1 cellular context compared by ENCODE assay signal in the genomic region with DNA sequence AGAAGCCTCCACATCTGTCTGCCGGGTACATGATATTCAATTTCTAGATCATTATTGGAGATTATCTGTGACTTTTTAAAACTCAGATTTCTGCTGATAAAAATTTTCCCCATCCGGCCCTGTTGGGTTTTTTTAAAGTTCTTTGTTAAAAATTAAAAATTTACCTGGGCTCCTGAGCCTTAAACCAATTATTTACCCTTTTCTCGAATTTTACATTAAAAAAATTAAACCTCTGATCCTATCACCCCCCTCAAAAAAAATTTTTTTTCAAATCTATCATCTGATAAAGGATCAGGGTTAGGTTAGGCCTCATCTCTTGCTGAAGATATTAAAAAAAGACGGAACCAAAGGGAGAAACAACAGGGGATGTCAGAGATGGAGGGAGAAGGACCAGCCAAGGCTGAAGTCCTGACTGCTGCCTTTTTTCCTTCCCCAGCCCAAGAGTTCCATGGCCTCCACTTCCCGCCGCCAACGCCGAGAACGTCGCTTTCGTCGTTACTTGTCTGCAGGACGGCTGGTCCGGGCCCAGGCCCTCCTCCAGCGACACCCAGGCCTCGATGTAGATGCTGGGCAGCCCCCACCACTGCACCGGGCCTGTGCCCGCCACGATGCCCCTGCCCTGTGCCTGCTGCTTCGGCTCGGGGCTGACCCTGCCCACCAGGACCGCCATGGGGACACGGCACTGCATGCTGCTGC.
TF ChIP-seq lines count a peak whose summit lies in the region.

No MANE protein-coding gene starts in this region.

TF ChIP-seq in K562, 482 proteins besides CTCF, POLR2A, EP300 and RAD21 (continued from another document and continues in another):
- TF ChIP-seq, protein P1, sequence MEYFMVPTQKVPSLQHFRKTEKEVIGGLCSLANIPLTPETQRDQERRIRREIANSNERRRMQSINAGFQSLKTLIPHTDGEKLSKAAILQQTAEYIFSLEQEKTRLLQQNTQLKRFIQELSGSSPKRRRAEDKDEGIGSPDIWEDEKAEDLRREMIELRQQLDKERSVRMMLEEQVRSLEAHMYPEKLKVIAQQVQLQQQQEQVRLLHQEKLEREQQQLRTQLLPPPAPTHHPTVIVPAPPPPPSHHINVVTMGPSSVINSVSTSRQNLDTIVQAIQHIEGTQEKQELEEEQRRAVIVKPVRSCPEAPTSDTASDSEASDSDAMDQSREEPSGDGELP (CRISPR knock-in tag; IDR thresholded peaks at IDR 0.05; ENCODE audit: borderline replicate concordance) = peak; percentile 87
- TF ChIP-seq NEUROD1 (IDR thresholded peaks at IDR 0.05; ENCODE audit: borderline replicate concordance, low read depth, low read length, partially characterized antibody) (no peak), ZNF124 (CRISPR knock-in tag; IDR thresholded peaks at IDR 0.05) (no peak), TAF15 (IDR thresholded peaks at IDR 0.05; ENCODE audit: low read depth, low read length) (no peak), NFRKB (IDR thresholded peaks at IDR 0.05; ENCODE audit: low read depth) (peak; percentile 30; the same call in 1 of the 2 replicates), ZNF253 (CRISPR knock-in tag; conservative IDR thresholded peaks at IDR 0.05) (no peak), ZNF143 (CRISPR knock-in tag; IDR thresholded peaks at IDR 0.05) (no peak), GTF2E2 (tag; IDR thresholded peaks at IDR 0.05) (peak; percentile 94), ZNF121 (CRISPR knock-in tag; conservative IDR thresholded peaks at IDR 0.05) (no peak), HMGN3 (IDR thresholded peaks at IDR 0.05; ENCODE audit: borderline replicate concordance, extremely low read depth, insufficient read length, low read depth, low read length) (no peak), GABPA (tag; conservative IDR thresholded peaks at IDR 0.05; ENCODE audit: low read depth) (peak; percentile 85; the same call in 1 of the 2 replicates), ZNF644 (tag; IDR thresholded peaks at IDR 0.05; ENCODE audit: low read depth) (0 out of 2 replicates have a peak, but pooled peaks have one; percentile 70), RBM39 (optimal IDR thresholded peaks at IDR 0.05; ENCODE audit: low read depth, low read length) (no peak), BHLHE40 (IDR thresholded peaks at IDR 0.05; ENCODE audit: low read length) (no peak), ZC3H4 (CRISPR knock-in tag; IDR thresholded peaks at IDR 0.05; ENCODE audit: borderline replicate concordance) (no peak), ZNF444 (CRISPR knock-in tag; IDR thresholded peaks at IDR 0.05) (no peak), GABPB2 (CRISPR knock-in tag; conservative IDR thresholded peaks at IDR 0.05) (no peak), PRPF4 (IDR thresholded peaks at IDR 0.05; ENCODE audit: insufficient read depth, low read depth, low read length, poor library complexity, severe bottlenecking) (no peak), NFYB (IDR thresholded peaks at IDR 0.05; ENCODE audit: extremely low read depth, insufficient read length) (no peak), RBM34 (IDR thresholded peaks at IDR 0.05; ENCODE audit: borderline replicate concordance, insufficient read depth, low read length) (no peak), ILF3 (IDR thresholded peaks at IDR 0.05; ENCODE audit: borderline replicate concordance) (no peak), TEAD4 (IDR thresholded peaks at IDR 0.05; ENCODE audit: low read length) (0 out of 2 replicates have a peak, but pooled peaks have one; percentile 0), TEAD4 (CRISPR knock-in tag; IDR thresholded peaks at IDR 0.05; ENCODE audit: borderline replicate concordance) (no peak), SRSF9 (IDR thresholded peaks at IDR 0.05; ENCODE audit: borderline replicate concordance, low read depth, low read length) (no peak), ELF1 (tag; IDR thresholded peaks at IDR 0.05) (0 out of 2 replicates have a peak, but pooled peaks have one; percentile 23), MAZ (CRISPR knock-in tag; conservative IDR thresholded peaks at IDR 0.05 in 1 of 2, IDR thresholded peaks at IDR 0.05 in 1 of 2) (0 out of 4 replicates have a peak, but pooled peaks of 1 of the 2 experiments have one; percentile 15)
- TF ChIP-seq, protein P2, sequence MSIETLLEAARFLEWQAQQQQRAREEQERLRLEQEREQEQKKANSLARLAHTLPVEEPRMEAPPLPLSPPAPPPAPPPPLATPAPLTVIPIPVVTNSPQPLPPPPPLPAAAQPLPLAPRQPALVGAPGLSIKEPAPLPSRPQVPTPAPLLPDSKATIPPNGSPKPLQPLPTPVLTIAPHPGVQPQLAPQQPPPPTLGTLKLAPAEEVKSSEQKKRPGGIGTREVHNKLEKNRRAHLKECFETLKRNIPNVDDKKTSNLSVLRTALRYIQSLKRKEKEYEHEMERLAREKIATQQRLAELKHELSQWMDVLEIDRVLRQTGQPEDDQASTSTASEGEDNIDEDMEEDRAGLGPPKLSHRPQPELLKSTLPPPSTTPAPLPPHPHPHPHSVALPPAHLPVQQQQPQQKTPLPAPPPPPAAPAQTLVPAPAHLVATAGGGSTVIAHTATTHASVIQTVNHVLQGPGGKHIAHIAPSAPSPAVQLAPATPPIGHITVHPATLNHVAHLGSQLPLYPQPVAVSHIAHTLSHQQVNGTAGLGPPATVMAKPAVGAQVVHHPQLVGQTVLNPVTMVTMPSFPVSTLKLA (conservative IDR thresholded peaks at IDR 0.05) = 0 out of 4 replicates have a peak, but pooled peaks of 1 of the 2 experiments have one; percentile 12
- TF ChIP-seq, protein P3, sequence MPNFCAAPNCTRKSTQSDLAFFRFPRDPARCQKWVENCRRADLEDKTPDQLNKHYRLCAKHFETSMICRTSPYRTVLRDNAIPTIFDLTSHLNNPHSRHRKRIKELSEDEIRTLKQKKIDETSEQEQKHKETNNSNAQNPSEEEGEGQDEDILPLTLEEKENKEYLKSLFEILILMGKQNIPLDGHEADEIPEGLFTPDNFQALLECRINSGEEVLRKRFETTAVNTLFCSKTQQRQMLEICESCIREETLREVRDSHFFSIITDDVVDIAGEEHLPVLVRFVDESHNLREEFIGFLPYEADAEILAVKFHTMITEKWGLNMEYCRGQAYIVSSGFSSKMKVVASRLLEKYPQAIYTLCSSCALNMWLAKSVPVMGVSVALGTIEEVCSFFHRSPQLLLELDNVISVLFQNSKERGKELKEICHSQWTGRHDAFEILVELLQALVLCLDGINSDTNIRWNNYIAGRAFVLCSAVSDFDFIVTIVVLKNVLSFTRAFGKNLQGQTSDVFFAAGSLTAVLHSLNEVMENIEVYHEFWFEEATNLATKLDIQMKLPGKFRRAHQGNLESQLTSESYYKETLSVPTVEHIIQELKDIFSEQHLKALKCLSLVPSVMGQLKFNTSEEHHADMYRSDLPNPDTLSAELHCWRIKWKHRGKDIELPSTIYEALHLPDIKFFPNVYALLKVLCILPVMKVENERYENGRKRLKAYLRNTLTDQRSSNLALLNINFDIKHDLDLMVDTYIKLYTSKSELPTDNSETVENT (CRISPR knock-in tag; IDR thresholded peaks at IDR 0.05) = peak; percentile 66; the same call in 1 of the 2 replicates
- TF ChIP-seq, protein P4, sequence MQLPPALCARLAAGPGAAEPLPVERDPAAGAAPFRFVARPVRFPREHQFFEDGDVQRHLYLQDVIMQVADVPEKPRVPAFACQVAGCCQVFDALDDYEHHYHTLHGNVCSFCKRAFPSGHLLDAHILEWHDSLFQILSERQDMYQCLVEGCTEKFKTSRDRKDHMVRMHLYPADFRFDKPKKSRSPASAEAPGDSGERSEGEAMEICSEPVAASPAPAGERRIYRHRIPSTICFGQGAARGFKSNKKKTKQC (CRISPR knock-in tag; IDR thresholded peaks at IDR 0.05) = peak; percentile 81; the same call in 1 of the 2 replicates
- TF ChIP-seq, protein P5, sequence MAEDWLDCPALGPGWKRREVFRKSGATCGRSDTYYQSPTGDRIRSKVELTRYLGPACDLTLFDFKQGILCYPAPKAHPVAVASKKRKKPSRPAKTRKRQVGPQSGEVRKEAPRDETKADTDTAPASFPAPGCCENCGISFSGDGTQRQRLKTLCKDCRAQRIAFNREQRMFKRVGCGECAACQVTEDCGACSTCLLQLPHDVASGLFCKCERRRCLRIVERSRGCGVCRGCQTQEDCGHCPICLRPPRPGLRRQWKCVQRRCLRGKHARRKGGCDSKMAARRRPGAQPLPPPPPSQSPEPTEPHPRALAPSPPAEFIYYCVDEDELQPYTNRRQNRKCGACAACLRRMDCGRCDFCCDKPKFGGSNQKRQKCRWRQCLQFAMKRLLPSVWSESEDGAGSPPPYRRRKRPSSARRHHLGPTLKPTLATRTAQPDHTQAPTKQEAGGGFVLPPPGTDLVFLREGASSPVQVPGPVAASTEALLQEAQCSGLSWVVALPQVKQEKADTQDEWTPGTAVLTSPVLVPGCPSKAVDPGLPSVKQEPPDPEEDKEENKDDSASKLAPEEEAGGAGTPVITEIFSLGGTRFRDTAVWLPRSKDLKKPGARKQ (CRISPR knock-in tag; IDR thresholded peaks at IDR 0.05) = no peak
- TF ChIP-seq, protein P6, sequence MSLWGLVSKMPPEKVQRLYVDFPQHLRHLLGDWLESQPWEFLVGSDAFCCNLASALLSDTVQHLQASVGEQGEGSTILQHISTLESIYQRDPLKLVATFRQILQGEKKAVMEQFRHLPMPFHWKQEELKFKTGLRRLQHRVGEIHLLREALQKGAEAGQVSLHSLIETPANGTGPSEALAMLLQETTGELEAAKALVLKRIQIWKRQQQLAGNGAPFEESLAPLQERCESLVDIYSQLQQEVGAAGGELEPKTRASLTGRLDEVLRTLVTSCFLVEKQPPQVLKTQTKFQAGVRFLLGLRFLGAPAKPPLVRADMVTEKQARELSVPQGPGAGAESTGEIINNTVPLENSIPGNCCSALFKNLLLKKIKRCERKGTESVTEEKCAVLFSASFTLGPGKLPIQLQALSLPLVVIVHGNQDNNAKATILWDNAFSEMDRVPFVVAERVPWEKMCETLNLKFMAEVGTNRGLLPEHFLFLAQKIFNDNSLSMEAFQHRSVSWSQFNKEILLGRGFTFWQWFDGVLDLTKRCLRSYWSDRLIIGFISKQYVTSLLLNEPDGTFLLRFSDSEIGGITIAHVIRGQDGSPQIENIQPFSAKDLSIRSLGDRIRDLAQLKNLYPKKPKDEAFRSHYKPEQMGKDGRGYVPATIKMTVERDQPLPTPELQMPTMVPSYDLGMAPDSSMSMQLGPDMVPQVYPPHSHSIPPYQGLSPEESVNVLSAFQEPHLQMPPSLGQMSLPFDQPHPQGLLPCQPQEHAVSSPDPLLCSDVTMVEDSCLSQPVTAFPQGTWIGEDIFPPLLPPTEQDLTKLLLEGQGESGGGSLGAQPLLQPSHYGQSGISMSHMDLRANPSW (CRISPR knock-in tag; IDR thresholded peaks at IDR 0.05) = peak; percentile 82; the same call in 1 of the 2 replicates
- TF ChIP-seq, protein P7, sequence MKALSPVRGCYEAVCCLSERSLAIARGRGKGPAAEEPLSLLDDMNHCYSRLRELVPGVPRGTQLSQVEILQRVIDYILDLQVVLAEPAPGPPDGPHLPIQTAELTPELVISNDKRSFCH (CRISPR knock-in tag; IDR thresholded peaks at IDR 0.05) = no peak
- TF ChIP-seq, protein P7 (tag; IDR thresholded peaks at IDR 0.05) = peak; percentile 79
- TF ChIP-seq, protein P8, sequence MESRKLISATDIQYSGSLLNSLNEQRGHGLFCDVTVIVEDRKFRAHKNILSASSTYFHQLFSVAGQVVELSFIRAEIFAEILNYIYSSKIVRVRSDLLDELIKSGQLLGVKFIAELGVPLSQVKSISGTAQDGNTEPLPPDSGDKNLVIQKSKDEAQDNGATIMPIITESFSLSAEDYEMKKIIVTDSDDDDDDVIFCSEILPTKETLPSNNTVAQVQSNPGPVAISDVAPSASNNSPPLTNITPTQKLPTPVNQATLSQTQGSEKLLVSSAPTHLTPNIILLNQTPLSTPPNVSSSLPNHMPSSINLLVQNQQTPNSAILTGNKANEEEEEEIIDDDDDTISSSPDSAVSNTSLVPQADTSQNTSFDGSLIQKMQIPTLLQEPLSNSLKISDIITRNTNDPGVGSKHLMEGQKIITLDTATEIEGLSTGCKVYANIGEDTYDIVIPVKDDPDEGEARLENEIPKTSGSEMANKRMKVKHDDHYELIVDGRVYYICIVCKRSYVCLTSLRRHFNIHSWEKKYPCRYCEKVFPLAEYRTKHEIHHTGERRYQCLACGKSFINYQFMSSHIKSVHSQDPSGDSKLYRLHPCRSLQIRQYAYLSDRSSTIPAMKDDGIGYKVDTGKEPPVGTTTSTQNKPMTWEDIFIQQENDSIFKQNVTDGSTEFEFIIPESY (CRISPR knock-in tag; IDR thresholded peaks at IDR 0.05) = 0 out of 2 replicates have a peak, but pooled peaks have one; percentile 34
- TF ChIP-seq, protein P9, sequence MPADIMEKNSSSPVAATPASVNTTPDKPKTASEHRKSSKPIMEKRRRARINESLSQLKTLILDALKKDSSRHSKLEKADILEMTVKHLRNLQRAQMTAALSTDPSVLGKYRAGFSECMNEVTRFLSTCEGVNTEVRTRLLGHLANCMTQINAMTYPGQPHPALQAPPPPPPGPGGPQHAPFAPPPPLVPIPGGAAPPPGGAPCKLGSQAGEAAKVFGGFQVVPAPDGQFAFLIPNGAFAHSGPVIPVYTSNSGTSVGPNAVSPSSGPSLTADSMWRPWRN (IDR thresholded peaks at IDR 0.05; ENCODE audit: low read depth) = no peak
- TF ChIP-seq, protein P10, sequence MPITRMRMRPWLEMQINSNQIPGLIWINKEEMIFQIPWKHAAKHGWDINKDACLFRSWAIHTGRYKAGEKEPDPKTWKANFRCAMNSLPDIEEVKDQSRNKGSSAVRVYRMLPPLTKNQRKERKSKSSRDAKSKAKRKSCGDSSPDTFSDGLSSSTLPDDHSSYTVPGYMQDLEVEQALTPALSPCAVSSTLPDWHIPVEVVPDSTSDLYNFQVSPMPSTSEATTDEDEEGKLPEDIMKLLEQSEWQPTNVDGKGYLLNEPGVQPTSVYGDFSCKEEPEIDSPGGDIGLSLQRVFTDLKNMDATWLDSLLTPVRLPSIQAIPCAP (CRISPR knock-in tag; IDR thresholded peaks at IDR 0.05; ENCODE audit: borderline replicate concordance) = no peak
- TF ChIP-seq, protein P11, sequence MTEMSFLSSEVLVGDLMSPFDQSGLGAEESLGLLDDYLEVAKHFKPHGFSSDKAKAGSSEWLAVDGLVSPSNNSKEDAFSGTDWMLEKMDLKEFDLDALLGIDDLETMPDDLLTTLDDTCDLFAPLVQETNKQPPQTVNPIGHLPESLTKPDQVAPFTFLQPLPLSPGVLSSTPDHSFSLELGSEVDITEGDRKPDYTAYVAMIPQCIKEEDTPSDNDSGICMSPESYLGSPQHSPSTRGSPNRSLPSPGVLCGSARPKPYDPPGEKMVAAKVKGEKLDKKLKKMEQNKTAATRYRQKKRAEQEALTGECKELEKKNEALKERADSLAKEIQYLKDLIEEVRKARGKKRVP (CRISPR knock-in tag; IDR thresholded peaks at IDR 0.05) = no peak; the same call in 1 of the 2 replicates
- TF ChIP-seq, protein P12, sequence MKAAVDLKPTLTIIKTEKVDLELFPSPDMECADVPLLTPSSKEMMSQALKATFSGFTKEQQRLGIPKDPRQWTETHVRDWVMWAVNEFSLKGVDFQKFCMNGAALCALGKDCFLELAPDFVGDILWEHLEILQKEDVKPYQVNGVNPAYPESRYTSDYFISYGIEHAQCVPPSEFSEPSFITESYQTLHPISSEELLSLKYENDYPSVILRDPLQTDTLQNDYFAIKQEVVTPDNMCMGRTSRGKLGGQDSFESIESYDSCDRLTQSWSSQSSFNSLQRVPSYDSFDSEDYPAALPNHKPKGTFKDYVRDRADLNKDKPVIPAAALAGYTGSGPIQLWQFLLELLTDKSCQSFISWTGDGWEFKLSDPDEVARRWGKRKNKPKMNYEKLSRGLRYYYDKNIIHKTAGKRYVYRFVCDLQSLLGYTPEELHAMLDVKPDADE (conservative IDR thresholded peaks at IDR 0.05; ENCODE audit: control insufficient read depth, low read depth, low read length) = 0 out of 2 replicates have a peak, but pooled peaks have one; percentile 22
